Comparison of ENCODE assay signal across 19 cellular contexts in genomic region chr1:75392278-75392677, GRCh38.
DNase-seq lines count a peak whose midpoint lies in the region; ATAC-seq, FAIRE-seq and TF ChIP-seq lines count a peak whose summit lies in the region.
"Had no signal": no experiment of that assay in that cellular context is flagged by ENCODE, and none has a peak within 500 bp of the region (broad histone marks: within the 10 kb centered on the region; RNA-seq: fewer than 3 reads in every experiment).

No MANE protein-coding gene starts in this region.

- H3K4me1 ChIP-seq in breast epithelium = no peaks in the 10 kb centered on the region
- H3K4me1 ChIP-seq: left ventricle myocardium inferior, spleen, transverse colon had no signal

- peak; percentile 85 for ATAC-seq in GM18499 (IDR thresholded peaks at IDR 0.05; ENCODE audit: insufficient read depth, unreplicated experiment)
- ATAC-seq in GM19463 (IDR thresholded peaks at IDR 0.05; ENCODE audit: unreplicated experiment) = peak; percentile 93
- peak; percentile 90 for ATAC-seq in HG02840 (IDR thresholded peaks at IDR 0.05; ENCODE audit: low FRiP score, unreplicated experiment)
- peak; percentile 85 for ATAC-seq in HG03439 (IDR thresholded peaks at IDR 0.05; ENCODE audit: unreplicated experiment)

- peaks cover 0 to 29% of the 10 kb centered on the region in 2 donors for H3K9me3 ChIP-seq in breast epithelium
- H3K9me3 ChIP-seq: transverse colon had no signal

- no peak overlapping the region for H3K4me3 ChIP-seq in breast epithelium
- H3K4me3 ChIP-seq: left ventricle myocardium inferior, neural progenitor cell, spleen, transverse colon had no signal

- DNase-seq in head of caudate nucleus = no peak
- DNase-seq in GM12892 (ENCODE audit: insufficient read length) = no peak
- DNase-seq in breast epithelium (ENCODE audit: low spot score in 2 of 2) = no peak
- DNase-seq in NCI-H1105 (lab: John Stamatoyannopoulos, UW) = no peak
- DNase-seq: ACHN; DMS53; effector CD8-positive, alpha-beta T cell; glutamatergic neuron; left ventricle myocardium inferior; NCI-H1105 treated with DMSO at 0.1 percent for 48 hours; NCI-H510A; spleen; transverse colon had no signal

- no peak for TF ChIP-seq CTCF in breast epithelium (IDR thresholded peaks at IDR 0.05)

- no peaks in the 10 kb centered on the region for H3K27me3 ChIP-seq in breast epithelium
- H3K27me3 ChIP-seq: neural progenitor cell, spleen, transverse colon had no signal

- no peak for FAIRE-seq in GM12892 (lab: Jason Lieb, UNC)
- FAIRE-seq: TTC549 had no signal

- TF ChIP-seq POLR2A in GM12892 (IDR thresholded peaks at IDR 0.05; ENCODE audit: low read depth, low read length) = no peak
- no peak for TF ChIP-seq POLR2A in breast epithelium (IDR thresholded peaks at IDR 0.05)

- no peaks in the 10 kb centered on the region for H3K36me3 ChIP-seq in breast epithelium
- H3K36me3 ChIP-seq: left ventricle myocardium inferior, neural progenitor cell, spleen, transverse colon had no signal

- intact Hi-C loops in head of caudate nucleus (cut with DNase I) = no loop called here
- intact Hi-C loops in breast epithelium (cut with DNase I; ENCODE audit: low total_unique reads) = no loop called here

- no peak overlapping the region for H3K27ac ChIP-seq in breast epithelium
- H3K27ac ChIP-seq: left ventricle myocardium inferior, neural progenitor cell, spleen, transverse colon had no signal
